ENCODE assay signal across 14 cellular contexts in genomic region chr9:127198587-127198986, GRCh38.
DNase-seq lines count a peak whose midpoint lies in the region; TF ChIP-seq lines count a peak whose summit lies in the region.
"Had no signal": no experiment of that assay in that cellular context is flagged by ENCODE, and none has a peak within 500 bp of the region (broad histone marks: within the 10 kb centered on the region; RNA-seq: fewer than 3 reads in every experiment).

No MANE protein-coding gene starts in this region.

- H3K27ac Mint-ChIP-seq in T-helper 1 cell treated with Interleukin-12 subunit alpha and Interleukin-12 subunit beta and Interleukin-4 antibody, amounts not matched to agents 30 μg/mL and 1 μg/mL, for 36 hours = peak overlapping the region; percentile 28
- H3K27ac Mint-ChIP-seq in nephron progenitor cell = no peak overlapping the region
- H3K27ac Mint-ChIP-seq: IgD-negative memory B cell had no signal

- TF ChIP-seq CTCF in coronary artery (IDR thresholded peaks at IDR 0.05) (no peak), tibial nerve (IDR thresholded peaks at IDR 0.05) (no peak), nephron progenitor cell (IDR thresholded peaks at IDR 0.05) (no peak), GM10266 (IDR thresholded peaks at IDR 0.05; ENCODE audit: control insufficient read depth, insufficient read depth, low read depth, missing control alignments) (no peak)

- no peaks in the 10 kb centered on the region for H3K27me3 ChIP-seq in muscle layer of colon (ENCODE audit: control insufficient read depth in 1 of 2, insufficient read depth in 2 of 2, low read length in 2 of 2)
- no peaks in the 10 kb centered on the region for H3K27me3 ChIP-seq in tibial nerve
- H3K27me3 ChIP-seq: BE2C, SJSA1 had no signal

- peak overlapping the region; percentile 2 for H3K9ac ChIP-seq in muscle layer of colon (ENCODE audit: low read length)

- H3K36me3 ChIP-seq in muscle layer of colon (ENCODE audit: insufficient read depth, low read length) (no peaks in the 10 kb centered on the region), tibial nerve (peaks cover 0 to 11% (median 0%) of the 10 kb centered on the region in 3 donors)
- H3K36me3 ChIP-seq: BE2C, SJSA1 had no signal

- H3K9me3 ChIP-seq in muscle layer of colon (ENCODE audit: low read length) (no peaks in the 10 kb centered on the region), tibial nerve (no peaks in the 10 kb centered on the region)
- H3K9me3 ChIP-seq: BE2C, SJSA1 had no signal

- DNase-seq in T-helper 1 cell = no peak
- no peak for DNase-seq in coronary artery (ENCODE audit: low spot score)
- no peak for DNase-seq in tibial nerve (ENCODE audit: low spot score in 2 of 2)
- no peak for DNase-seq in kidney glomerular epithelial cell (lab: John Stamatoyannopoulos, UW)
- DNase-seq in nephron progenitor cell = no peak
- DNase-seq in GM10266 (ENCODE audit: extremely low spot score) = no peak
- DNase-seq: activated gamma-delta T cell had no signal

- H3K4me1 ChIP-seq in muscle layer of colon (ENCODE audit: insufficient read depth, low read length) = peaks cover 44% of the 10 kb centered on the region
- H3K4me1 ChIP-seq in tibial nerve = peaks cover 0 to 33% (median 15%) of the 10 kb centered on the region in 4 donors

- TF ChIP-seq POLR2A in tibial nerve (IDR thresholded peaks at IDR 0.05) = no peak

- H3K9me3 Mint-ChIP-seq in T-helper 1 cell treated with Interleukin-12 subunit alpha and Interleukin-12 subunit beta and Interleukin-4 antibody, amounts not matched to agents 30 μg/mL and 1 μg/mL, for 36 hours = no peaks in the 10 kb centered on the region
- no peaks in the 10 kb centered on the region for H3K9me3 Mint-ChIP-seq in nephron progenitor cell
- H3K9me3 Mint-ChIP-seq: IgD-negative memory B cell had no signal

- no peaks in the 10 kb centered on the region for H3K36me3 Mint-ChIP-seq in T-helper 1 cell treated with Interleukin-12 subunit alpha and Interleukin-12 subunit beta and Interleukin-4 antibody, amounts not matched to agents 30 μg/mL and 1 μg/mL, for 36 hours (ENCODE audit: low read depth)
- H3K36me3 Mint-ChIP-seq in nephron progenitor cell (ENCODE audit: low read depth) = no peaks in the 10 kb centered on the region

- TF ChIP-seq EP300 in tibial nerve (IDR thresholded peaks at IDR 0.05) = no peak

- 62 to 70% methylated on average over 7 of the region's 7 CpGs for WGBS in tibial nerve, 2 donors

- H3K4me3 ChIP-seq in coronary artery = no peak overlapping the region
- H3K4me3 ChIP-seq in muscle layer of colon (ENCODE audit: low read depth in 1 of 2, low read length in 2 of 2) = no peak overlapping the region
- no peak overlapping the region for H3K4me3 ChIP-seq in tibial nerve
- H3K4me3 ChIP-seq: lung, SJSA1 had no signal

- H3K4me3 Mint-ChIP-seq in T-helper 1 cell treated with Interleukin-12 subunit alpha and Interleukin-12 subunit beta and Interleukin-4 antibody, amounts not matched to agents 30 μg/mL and 1 μg/mL, for 36 hours = no peak overlapping the region
- H3K4me3 Mint-ChIP-seq in nephron progenitor cell = no peak overlapping the region
- H3K4me3 Mint-ChIP-seq: IgD-negative memory B cell had no signal

- H3K27ac ChIP-seq in coronary artery = peak overlapping the region; percentile 25 to 72
- H3K27ac ChIP-seq in muscle layer of colon (ENCODE audit: low read depth, low read length) = peak overlapping the region; percentile 17
- H3K27ac ChIP-seq in tibial nerve = peak overlapping the region in 3 of 4 donors; percentile 41 to 75 (median 64)
- H3K27ac ChIP-seq: 22Rv1, SJSA1 had no signal

- H3K27me3 Mint-ChIP-seq in T-helper 1 cell treated with Interleukin-12 subunit alpha and Interleukin-12 subunit beta and Interleukin-4 antibody, amounts not matched to agents 30 μg/mL and 1 μg/mL, for 36 hours (ENCODE audit: low read depth) = no peaks in the 10 kb centered on the region
- H3K27me3 Mint-ChIP-seq in nephron progenitor cell (ENCODE audit: low read depth, poor library complexity) = peaks cover 4% of the 10 kb centered on the region
- H3K27me3 Mint-ChIP-seq: IgD-negative memory B cell had no signal

- peaks cover 2% of the 10 kb centered on the region for H3K4me1 Mint-ChIP-seq in T-helper 1 cell treated with Interleukin-12 subunit alpha and Interleukin-12 subunit beta and Interleukin-4 antibody, amounts not matched to agents 30 μg/mL and 1 μg/mL, for 36 hours (ENCODE audit: low read depth)
- H3K4me1 Mint-ChIP-seq in nephron progenitor cell = peaks cover 37% of the 10 kb centered on the region
